Comparison of ENCODE assay signal across 8 cellular contexts in genomic region chr11:93541884-93542752, GRCh38. TPM values are rescaled to one million over a fixed set of nuclear protein-coding genes. Genes with fewer than 3 reads are reported as not detected.
DNase-seq lines count a peak whose midpoint lies in the region; ATAC-seq and TF ChIP-seq lines count a peak whose summit lies in the region.

No MANE protein-coding gene starts in this region.

- intact Hi-C loops in sciatic nerve (cut with DNase I): loop anchor here (10.0 kb wide), 1 partner anchor 307 kb away; no protein-coding TSS in a partner anchor

- TF ChIP-seq CTCF in astrocyte of the cerebellum (IDR thresholded peaks at IDR 0.05; ENCODE audit: low read depth, low read length, missing control alignments): no peak

- in situ Hi-C loops in astrocyte of the cerebellum (cut with HindIII; ENCODE audit: low sequenced_read_pairs): no loop called here

- ATAC-seq in GM21390 (IDR thresholded peaks at IDR 0.05; ENCODE audit: unreplicated experiment) (peak; percentile 52), SK-N-SH treated with all-trans-retinoic acid at 6 μM for 48 hours (peak; percentile 68), sciatic nerve (peak; percentile 61)

- DNase-seq in Daoy (ENCODE audit: low read depth): peak; percentile 59
- DNase-seq in HPDE6-E6E7 (ENCODE audit: extremely low spot score): peak; percentile 16
- DNase-seq in astrocyte of the cerebellum (ENCODE audit: low read depth): peak; percentile 43
- no peak for DNase-seq in sciatic nerve (ENCODE audit: low spot score)
- no peak for DNase-seq in NK-92 treated with Interleukin-12 subunit alpha and Interleukin-12 subunit beta, amount 100 ng/mL, for 24 hours (lab: John Stamatoyannopoulos, UW)

- peak overlapping the region; percentile 71 for H3K4me3 ChIP-seq in astrocyte of the cerebellum (ENCODE audit: low read depth, low read length)
- peak overlapping the region; percentile 42 for H3K4me3 ChIP-seq in iPS-11a (ENCODE audit: low read depth, low read length)

TF ChIP-seq in SK-N-SH treated with all-trans-retinoic acid at 6 μM for 48 hours, 23 proteins besides CTCF, POLR2A, EP300 and RAD21:
- TF ChIP-seq ZFP30 (CRISPR knock-in tag; IDR thresholded peaks at IDR 0.05): no peak
- no peak for TF ChIP-seq TOX (CRISPR knock-in tag; IDR thresholded peaks at IDR 0.05; ENCODE audit: borderline replicate concordance)
- no peak for TF ChIP-seq ISL1 (CRISPR knock-in tag; IDR thresholded peaks at IDR 0.05)
- no peak for TF ChIP-seq TCF4 (CRISPR knock-in tag; IDR thresholded peaks at IDR 0.05; ENCODE audit: borderline replicate concordance)
- no peak for TF ChIP-seq BACH2 (CRISPR knock-in tag; IDR thresholded peaks at IDR 0.05; ENCODE audit: borderline replicate concordance)
- TF ChIP-seq OSR1 (CRISPR knock-in tag; IDR thresholded peaks at IDR 0.05): no peak
- TF ChIP-seq ESRRG (CRISPR knock-in tag; IDR thresholded peaks at IDR 0.05): no peak
- TF ChIP-seq RARB (CRISPR knock-in tag; IDR thresholded peaks at IDR 0.05): no peak
- TF ChIP-seq CSDC2 (CRISPR knock-in tag; IDR thresholded peaks at IDR 0.05): no peak
- no peak for TF ChIP-seq SNAI2 (CRISPR knock-in tag; IDR thresholded peaks at IDR 0.05)
- no peak for TF ChIP-seq TSHZ2 (CRISPR knock-in tag; IDR thresholded peaks at IDR 0.05)

RNA-seq across cellular contexts. Expression of gene SMCO4, which starts 1.1 kb away (rescaled TPM):
- 27.5 and 49.1 TPM in 2 replicates for total RNA-seq in Daoy (2014; rRNA removed; shearing (Covaris generic))
- 12.3 TPM for total RNA-seq in sciatic nerve

Comparison
In these comparisons a context has a peak if more than half of its experiments do, and no peak if none do; other contexts are left out.
1. DNase-seq: peak in Daoy (single experiment), HPDE6-E6E7 (single experiment) and astrocyte of the cerebellum (single experiment); none in sciatic nerve (single experiment) and NK-92 treated with Interleukin-12 subunit alpha and Interleukin-12 subunit beta, amount 100 ng/mL, for 24 hours (single experiment).
2. Peak in every context shown above with its lines, with median percentiles within 50 percentile points of each other: ATAC-seq.